ENCODE assay signal across 1 cellular context in genomic region chr11:93718057-93718563, GRCh38.
A peak's percentile ranks its signal among the peaks of the same experiment; 100 is the strongest.
TF ChIP-seq lines count a peak whose summit lies in the region.

No MANE protein-coding gene starts in this region.

TF ChIP-seq in K562, 482 proteins besides CTCF, POLR2A, EP300 and RAD21 (continued from another document and continues in another):
- TF ChIP-seq FOXM1 (IDR thresholded peaks at IDR 0.05; ENCODE audit: low read depth) (peak; percentile 86), FOXM1 (CRISPR knock-in tag; IDR thresholded peaks at IDR 0.05; ENCODE audit: low read depth) (no peak), RFX7 (CRISPR knock-in tag; IDR thresholded peaks at IDR 0.05) (no peak), BDP1 (IDR thresholded peaks at IDR 0.05; ENCODE audit: insufficient read depth, insufficient read length) (no peak), DEAF1 (CRISPR knock-in tag; IDR thresholded peaks at IDR 0.05) (no peak), SREBF2 (CRISPR knock-in tag; IDR thresholded peaks at IDR 0.05) (no peak), ZSCAN32 (CRISPR knock-in tag; IDR thresholded peaks at IDR 0.05) (no peak), EGR1 (conservative IDR thresholded peaks at IDR 0.05) (no peak), ZNF316 (IDR thresholded peaks at IDR 0.05) (no peak), TEAD1 (CRISPR knock-in tag; IDR thresholded peaks at IDR 0.05) (peak in 1 of 2 experiments; percentile 86; a peak in 2 of 4 replicates), ZNF395 (CRISPR knock-in tag; IDR thresholded peaks at IDR 0.05) (peak; percentile 96), PURB (CRISPR knock-in tag; IDR thresholded peaks at IDR 0.05; ENCODE audit: low read depth) (no peak), ZNF282 (CRISPR knock-in tag; IDR thresholded peaks at IDR 0.05) (no peak), NFIC (IDR thresholded peaks at IDR 0.05) (peak; percentile 63), MAFK (IDR thresholded peaks at IDR 0.05; ENCODE audit: low read length) (peak; percentile 22; the same call in 1 of the 2 replicates), NR2C2 (CRISPR knock-in tag; IDR thresholded peaks at IDR 0.05) (no peak), NR2C2 (tag; IDR thresholded peaks at IDR 0.05) (peak; percentile 70), ATF1 (CRISPR knock-in tag; IDR thresholded peaks at IDR 0.05) (no peak), ATF1 (tag; IDR thresholded peaks at IDR 0.05) (peak; percentile 91), RB1 (IDR thresholded peaks at IDR 0.05; ENCODE audit: low read depth) (no peak), DDX20 (tag; IDR thresholded peaks at IDR 0.05; ENCODE audit: low read depth) (0 out of 2 replicates have a peak, but pooled peaks have one; percentile 74), FOXA3 (CRISPR knock-in tag; conservative IDR thresholded peaks at IDR 0.05 in 1 of 2, IDR thresholded peaks at IDR 0.05 in 1 of 2) (peak in 1 of 2 experiments; percentile 47; a peak in 2 of 4 replicates), SAFB2 (IDR thresholded peaks at IDR 0.05; ENCODE audit: borderline replicate concordance, low read depth, low read length, severe bottlenecking) (no peak), GATAD2B (IDR thresholded peaks at IDR 0.05; ENCODE audit: borderline replicate concordance) (peak; percentile 55; the same call in 1 of the 2 replicates), U2AF1 (optimal IDR thresholded peaks at IDR 0.05; ENCODE audit: low read depth, low read length) (no peak), RBFOX2 (IDR thresholded peaks at IDR 0.05; ENCODE audit: low read depth, low read length) (no peak), TARDBP (IDR thresholded peaks at IDR 0.05) (no peak), CTBP1 (IDR thresholded peaks at IDR 0.05; ENCODE audit: borderline replicate concordance) (peak; percentile 98), RHOXF2B (CRISPR knock-in tag; conservative IDR thresholded peaks at IDR 0.05) (no peak), TBP (optimal IDR thresholded peaks at IDR 0.05; ENCODE audit: low read depth, low read length) (peak; percentile 14), SMARCA4 (IDR thresholded peaks at IDR 0.05) (peak; percentile 99), MYC (IDR thresholded peaks at IDR 0.05; ENCODE audit: low read depth, low read length) (peak; percentile 61), MYC (CRISPR knock-in tag; IDR thresholded peaks at IDR 0.05; ENCODE audit: borderline replicate concordance, low read depth) (no peak), TAF7 (tag; IDR thresholded peaks at IDR 0.05) (peak; percentile 22; the same call in 1 of the 2 replicates), CBX8 (IDR thresholded peaks at IDR 0.05; ENCODE audit: borderline replicate concordance, extremely low read depth, low read depth, low read length, poor library complexity, severe bottlenecking) (no peak), ZNF717 (CRISPR knock-in tag; IDR thresholded peaks at IDR 0.05) (no peak), ZNF217 (CRISPR knock-in tag; IDR thresholded peaks at IDR 0.05) (no peak), ZNF253 (CRISPR knock-in tag; conservative IDR thresholded peaks at IDR 0.05) (no peak), KDM1A (IDR thresholded peaks at IDR 0.05) (peak; percentile 63 to 75), ZNF263 (CRISPR knock-in tag; IDR thresholded peaks at IDR 0.05; ENCODE audit: borderline replicate concordance) (no peak), CREB1 (IDR thresholded peaks at IDR 0.05) (peak; percentile 81), CREB1 (CRISPR knock-in tag; IDR thresholded peaks at IDR 0.05) (0 out of 2 replicates have a peak, but pooled peaks have one; percentile 43), ZNF324 (CRISPR knock-in tag; IDR thresholded peaks at IDR 0.05) (no peak), RAD51 (IDR thresholded peaks at IDR 0.05; ENCODE audit: borderline replicate concordance, low read depth) (no peak), ZNF184 (CRISPR knock-in tag; IDR thresholded peaks at IDR 0.05) (no peak), HDAC3 (IDR thresholded peaks at IDR 0.05; ENCODE audit: borderline replicate concordance, partially characterized antibody) (peak; percentile 85), ZBTB8A (IDR thresholded peaks at IDR 0.05; ENCODE audit: partially characterized antibody) (no peak), ADNP (tag; IDR thresholded peaks at IDR 0.05) (peak; percentile 79), EWSR1 (IDR thresholded peaks at IDR 0.05; ENCODE audit: borderline replicate concordance, low read depth, partially characterized antibody) (no peak), MYBL2 (IDR thresholded peaks at IDR 0.05; ENCODE audit: low read depth) (no peak), MYBL2 (CRISPR knock-in tag; IDR thresholded peaks at IDR 0.05; ENCODE audit: borderline replicate concordance) (no peak), ZNF146 (CRISPR knock-in tag; IDR thresholded peaks at IDR 0.05; ENCODE audit: unreplicated experiment) (no peak), STAG1 (CRISPR knock-in tag; IDR thresholded peaks at IDR 0.05; ENCODE audit: borderline replicate concordance) (no peak), SIRT6 (IDR thresholded peaks at IDR 0.05; ENCODE audit: low read depth, low read length) (no peak), RUNX1 (IDR thresholded peaks at IDR 0.05; ENCODE audit: low read depth) (no peak), TFAP4 (CRISPR knock-in tag; IDR thresholded peaks at IDR 0.05; ENCODE audit: borderline replicate concordance) (no peak), HES1 (IDR thresholded peaks at IDR 0.05; ENCODE audit: low read depth) (peak; percentile 52), SMAD3 (CRISPR knock-in tag; conservative IDR thresholded peaks at IDR 0.05) (peak; percentile 81)
- TF ChIP-seq, protein P1, sequence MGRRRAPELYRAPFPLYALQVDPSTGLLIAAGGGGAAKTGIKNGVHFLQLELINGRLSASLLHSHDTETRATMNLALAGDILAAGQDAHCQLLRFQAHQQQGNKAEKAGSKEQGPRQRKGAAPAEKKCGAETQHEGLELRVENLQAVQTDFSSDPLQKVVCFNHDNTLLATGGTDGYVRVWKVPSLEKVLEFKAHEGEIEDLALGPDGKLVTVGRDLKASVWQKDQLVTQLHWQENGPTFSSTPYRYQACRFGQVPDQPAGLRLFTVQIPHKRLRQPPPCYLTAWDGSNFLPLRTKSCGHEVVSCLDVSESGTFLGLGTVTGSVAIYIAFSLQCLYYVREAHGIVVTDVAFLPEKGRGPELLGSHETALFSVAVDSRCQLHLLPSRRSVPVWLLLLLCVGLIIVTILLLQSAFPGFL (CRISPR knock-in tag; IDR thresholded peaks at IDR 0.05) = no peak
- TF ChIP-seq, protein P2, sequence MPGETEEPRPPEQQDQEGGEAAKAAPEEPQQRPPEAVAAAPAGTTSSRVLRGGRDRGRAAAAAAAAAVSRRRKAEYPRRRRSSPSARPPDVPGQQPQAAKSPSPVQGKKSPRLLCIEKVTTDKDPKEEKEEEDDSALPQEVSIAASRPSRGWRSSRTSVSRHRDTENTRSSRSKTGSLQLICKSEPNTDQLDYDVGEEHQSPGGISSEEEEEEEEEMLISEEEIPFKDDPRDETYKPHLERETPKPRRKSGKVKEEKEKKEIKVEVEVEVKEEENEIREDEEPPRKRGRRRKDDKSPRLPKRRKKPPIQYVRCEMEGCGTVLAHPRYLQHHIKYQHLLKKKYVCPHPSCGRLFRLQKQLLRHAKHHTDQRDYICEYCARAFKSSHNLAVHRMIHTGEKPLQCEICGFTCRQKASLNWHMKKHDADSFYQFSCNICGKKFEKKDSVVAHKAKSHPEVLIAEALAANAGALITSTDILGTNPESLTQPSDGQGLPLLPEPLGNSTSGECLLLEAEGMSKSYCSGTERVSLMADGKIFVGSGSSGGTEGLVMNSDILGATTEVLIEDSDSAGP (CRISPR knock-in tag; IDR thresholded peaks at IDR 0.05) = no peak
- TF ChIP-seq, protein P3, sequence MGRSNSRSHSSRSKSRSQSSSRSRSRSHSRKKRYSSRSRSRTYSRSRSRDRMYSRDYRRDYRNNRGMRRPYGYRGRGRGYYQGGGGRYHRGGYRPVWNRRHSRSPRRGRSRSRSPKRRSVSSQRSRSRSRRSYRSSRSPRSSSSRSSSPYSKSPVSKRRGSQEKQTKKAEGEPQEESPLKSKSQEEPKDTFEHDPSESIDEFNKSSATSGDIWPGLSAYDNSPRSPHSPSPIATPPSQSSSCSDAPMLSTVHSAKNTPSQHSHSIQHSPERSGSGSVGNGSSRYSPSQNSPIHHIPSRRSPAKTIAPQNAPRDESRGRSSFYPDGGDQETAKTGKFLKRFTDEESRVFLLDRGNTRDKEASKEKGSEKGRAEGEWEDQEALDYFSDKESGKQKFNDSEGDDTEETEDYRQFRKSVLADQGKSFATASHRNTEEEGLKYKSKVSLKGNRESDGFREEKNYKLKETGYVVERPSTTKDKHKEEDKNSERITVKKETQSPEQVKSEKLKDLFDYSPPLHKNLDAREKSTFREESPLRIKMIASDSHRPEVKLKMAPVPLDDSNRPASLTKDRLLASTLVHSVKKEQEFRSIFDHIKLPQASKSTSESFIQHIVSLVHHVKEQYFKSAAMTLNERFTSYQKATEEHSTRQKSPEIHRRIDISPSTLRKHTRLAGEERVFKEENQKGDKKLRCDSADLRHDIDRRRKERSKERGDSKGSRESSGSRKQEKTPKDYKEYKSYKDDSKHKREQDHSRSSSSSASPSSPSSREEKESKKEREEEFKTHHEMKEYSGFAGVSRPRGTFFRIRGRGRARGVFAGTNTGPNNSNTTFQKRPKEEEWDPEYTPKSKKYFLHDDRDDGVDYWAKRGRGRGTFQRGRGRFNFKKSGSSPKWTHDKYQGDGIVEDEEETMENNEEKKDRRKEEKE (IDR thresholded peaks at IDR 0.05; ENCODE audit: borderline replicate concordance in 1 of 2, control insufficient read depth in 1 of 2, low read depth in 2 of 2, low read length in 1 of 2) = no peak
- TF ChIP-seq, protein P4, sequence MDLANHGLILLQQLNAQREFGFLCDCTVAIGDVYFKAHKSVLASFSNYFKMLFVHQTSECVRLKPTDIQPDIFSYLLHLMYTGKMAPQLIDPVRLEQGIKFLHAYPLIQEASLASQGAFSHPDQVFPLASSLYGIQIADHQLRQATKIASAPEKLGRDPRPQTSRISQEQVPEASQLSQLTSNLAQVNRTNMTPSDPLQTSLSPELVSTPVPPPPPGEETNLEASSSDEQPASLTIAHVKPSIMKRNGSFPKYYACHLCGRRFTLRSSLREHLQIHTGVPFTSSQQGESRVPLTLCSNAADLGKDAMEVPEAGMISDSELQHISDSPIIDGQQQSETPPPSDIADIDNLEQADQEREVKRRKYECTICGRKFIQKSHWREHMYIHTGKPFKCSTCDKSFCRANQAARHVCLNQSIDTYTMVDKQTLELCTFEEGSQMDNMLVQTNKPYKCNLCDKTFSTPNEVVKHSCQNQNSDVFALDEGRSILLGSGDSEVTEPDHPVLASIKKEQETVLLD (IDR thresholded peaks at IDR 0.05) = peak; percentile 64; the same call in 1 of the 2 replicates
